Comparison of ENCODE assay signal across 8 cellular contexts in the genomic region with DNA sequence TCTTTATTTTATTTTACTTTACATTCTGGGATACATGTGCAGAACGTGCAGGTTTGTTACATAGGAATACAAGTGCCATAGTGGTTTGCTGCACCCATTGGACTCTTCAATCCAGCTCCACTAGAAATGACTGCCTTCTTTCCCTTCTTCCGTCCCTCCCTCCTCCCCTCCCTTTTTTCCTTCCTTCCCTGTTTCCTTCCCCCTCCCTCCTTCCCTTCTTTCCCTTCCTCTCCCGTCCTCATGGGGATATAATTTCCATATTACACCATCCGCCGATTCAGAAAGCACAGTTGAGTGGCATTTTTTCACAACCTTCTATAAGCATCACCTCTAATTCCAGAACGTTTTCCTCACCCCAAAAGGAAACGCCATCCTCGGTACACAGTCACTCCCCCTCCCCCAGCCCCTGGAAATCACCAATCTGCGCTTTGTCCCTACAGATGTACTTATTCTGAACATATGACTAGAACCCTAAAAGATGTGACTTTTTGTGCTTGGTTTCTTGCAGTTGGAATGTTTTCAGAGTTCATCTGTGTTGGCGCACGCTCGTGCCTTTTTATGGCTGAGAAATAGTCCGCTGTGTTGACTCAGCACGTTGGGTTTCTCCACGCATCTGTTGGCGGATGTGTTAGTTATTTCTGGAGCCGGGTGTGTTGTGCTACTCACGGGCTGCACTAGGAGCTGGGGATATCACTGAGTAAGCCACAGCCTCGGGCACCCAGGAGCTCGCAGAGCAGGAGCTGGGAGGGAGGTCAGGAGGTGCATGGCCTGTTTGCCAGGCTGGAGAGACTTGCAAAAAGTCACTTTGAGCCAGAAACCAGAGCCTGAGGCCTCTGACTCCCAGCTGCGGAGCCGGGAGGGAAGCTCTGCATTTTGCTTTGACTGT.
DNase-seq lines count a peak whose midpoint lies in the region; ATAC-seq lines count a peak whose summit lies in the region.

No MANE protein-coding gene starts in this region.

- peak; percentile 71 for DNase-seq in activated naive CD4-positive, alpha-beta T cell treated with anti-CD3 and anti-CD28 coated beads for 36 hours
- DNase-seq in activated naive CD4-positive, alpha-beta T cell (lab: John Stamatoyannopoulos, UW), result no peak
- no peak for DNase-seq in activated naive CD8-positive, alpha-beta T cell treated with anti-CD3 and anti-CD28 coated beads, Interleukin-2, amount 10 ng/mL, durations not matched to agents 7 days and 5 days
- peak; percentile 75 for DNase-seq in left cardiac atrium
- peak; percentile 79 for DNase-seq in sciatic nerve (ENCODE audit: low spot score)
- DNase-seq in NCI-H82 treated with DMSO at 0.1 percent for 48 hours (lab: John Stamatoyannopoulos, UW; ENCODE audit: unreplicated experiment), result no peak
- DNase-seq in NCI-H2171 (lab: John Stamatoyannopoulos, UW), result no peak

- no peak for ATAC-seq in activated naive CD8-positive, alpha-beta T cell treated with anti-CD3 and anti-CD28 coated beads, Interleukin-2, amount 10 ng/mL, durations not matched to agents 7 days and 5 days (ENCODE audit: low read depth)
- ATAC-seq in left cardiac atrium, result peak; percentile 84 to 86
- ATAC-seq in sciatic nerve, result peak; percentile 77
- no peak for ATAC-seq in GM21515 (IDR thresholded peaks at IDR 0.05; ENCODE audit: unreplicated experiment)

- CTCF ChIA-PET in activated naive CD4-positive, alpha-beta T cell treated with anti-CD3 and anti-CD28 coated beads for 36 hours (lab: Charles Lee), result interaction anchor here (0.7 to 2.5 kb wide), 6 partner anchors 17 to 146 kb away, joined by 3 to 12 read pairs (median 4); no protein-coding TSS in a partner anchor

- POLR2A ChIA-PET in activated naive CD8-positive, alpha-beta T cell treated with anti-CD3 and anti-CD28 coated beads, Interleukin-2, amount 10 ng/mL, durations not matched to agents 7 days and 5 days (lab: Charles Lee), result no interaction called here

- no peaks in the 10 kb centered on the region for H3K27me3 Mint-ChIP-seq in activated naive CD4-positive, alpha-beta T cell treated with anti-CD3 and anti-CD28 coated beads for 36 hours (ENCODE audit: low read depth)
- no peaks in the 10 kb centered on the region for H3K27me3 Mint-ChIP-seq in activated naive CD8-positive, alpha-beta T cell treated with anti-CD3 and anti-CD28 coated beads, Interleukin-2, amount 10 ng/mL, durations not matched to agents 7 days and 5 days

- peaks cover 77% of the 10 kb centered on the region for H3K4me1 Mint-ChIP-seq in activated naive CD4-positive, alpha-beta T cell treated with anti-CD3 and anti-CD28 coated beads for 36 hours (ENCODE audit: low read depth)
- H3K4me1 Mint-ChIP-seq in activated naive CD8-positive, alpha-beta T cell treated with anti-CD3 and anti-CD28 coated beads, Interleukin-2, amount 10 ng/mL, durations not matched to agents 7 days and 5 days, result peaks cover 58% of the 10 kb centered on the region

- no peak overlapping the region for H3K4me3 Mint-ChIP-seq in activated naive CD4-positive, alpha-beta T cell treated with anti-CD3 and anti-CD28 coated beads for 36 hours
- H3K4me3 Mint-ChIP-seq in activated naive CD8-positive, alpha-beta T cell treated with anti-CD3 and anti-CD28 coated beads, Interleukin-2, amount 10 ng/mL, durations not matched to agents 7 days and 5 days, result peak overlapping the region; percentile 11

- H3K27ac Mint-ChIP-seq in activated naive CD4-positive, alpha-beta T cell treated with anti-CD3 and anti-CD28 coated beads for 36 hours, result peak overlapping the region; percentile 84
- H3K27ac Mint-ChIP-seq in activated naive CD8-positive, alpha-beta T cell treated with anti-CD3 and anti-CD28 coated beads, Interleukin-2, amount 10 ng/mL, durations not matched to agents 7 days and 5 days, result peak overlapping the region; percentile 40

- intact Hi-C loops in activated naive CD4-positive, alpha-beta T cell treated with anti-CD3 and anti-CD28 coated beads for 36 hours (cut with micrococcal nuclease), result no loop called here
- intact Hi-C loops in left cardiac atrium (cut with DNase I) (no loop called here), sciatic nerve (cut with DNase I) (no loop called here)

- H3K9me3 Mint-ChIP-seq in activated naive CD4-positive, alpha-beta T cell treated with anti-CD3 and anti-CD28 coated beads for 36 hours, result no peaks in the 10 kb centered on the region
- H3K9me3 Mint-ChIP-seq in activated naive CD8-positive, alpha-beta T cell treated with anti-CD3 and anti-CD28 coated beads, Interleukin-2, amount 10 ng/mL, durations not matched to agents 7 days and 5 days, result no peaks in the 10 kb centered on the region

- H3K36me3 Mint-ChIP-seq in activated naive CD4-positive, alpha-beta T cell treated with anti-CD3 and anti-CD28 coated beads for 36 hours (ENCODE audit: low read depth), result peaks cover 16% of the 10 kb centered on the region
- H3K36me3 Mint-ChIP-seq in activated naive CD8-positive, alpha-beta T cell treated with anti-CD3 and anti-CD28 coated beads, Interleukin-2, amount 10 ng/mL, durations not matched to agents 7 days and 5 days, result peaks cover 22% of the 10 kb centered on the region

Comparison
In these comparisons a context has a peak if more than half of its experiments do, and no peak if none do; other contexts are left out.
1. DNase-seq: peak in activated naive CD4-positive, alpha-beta T cell treated with anti-CD3 and anti-CD28 coated beads for 36 hours (single experiment), left cardiac atrium (single experiment) and sciatic nerve (single experiment); none in activated naive CD4-positive, alpha-beta T cell (0 of 4), activated naive CD8-positive, alpha-beta T cell treated with anti-CD3 and anti-CD28 coated beads, Interleukin-2, amount 10 ng/mL, durations not matched to agents 7 days and 5 days (single experiment), NCI-H82 treated with DMSO at 0.1 percent for 48 hours (single experiment) and NCI-H2171 (single experiment).
2. ATAC-seq: peak in left cardiac atrium (2 of 2) and sciatic nerve (single experiment); none in activated naive CD8-positive, alpha-beta T cell treated with anti-CD3 and anti-CD28 coated beads, Interleukin-2, amount 10 ng/mL, durations not matched to agents 7 days and 5 days (single experiment) and GM21515 (single experiment).